Comparison of ENCODE assay signal across 29 cellular contexts in the genomic region with DNA sequence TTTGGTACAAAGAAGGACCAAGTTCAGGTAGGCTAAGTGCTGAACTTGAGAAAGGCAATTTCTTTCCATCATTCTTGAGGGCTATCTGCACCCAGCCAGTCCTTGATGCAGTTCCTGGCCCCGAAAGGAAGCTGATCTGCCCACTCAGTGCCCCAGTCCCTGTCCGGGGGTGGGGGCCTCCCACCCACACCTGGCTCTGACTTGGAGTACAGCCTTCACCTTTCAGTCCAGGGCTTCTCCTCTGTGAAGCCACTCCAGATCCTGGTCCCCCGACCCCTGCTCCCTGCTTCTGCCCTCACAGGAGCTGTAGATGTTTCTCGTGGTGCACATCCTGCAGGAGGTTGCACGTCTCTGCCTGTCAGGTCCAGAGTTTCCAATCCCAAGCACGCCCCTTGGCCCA.
DNase-seq lines count a peak whose midpoint lies in the region; ATAC-seq, FAIRE-seq and TF ChIP-seq lines count a peak whose summit lies in the region.
"Had no signal": no experiment of that assay in that cellular context is flagged by ENCODE, and none has a peak within 500 bp of the region (broad histone marks: within the 10 kb centered on the region; RNA-seq: fewer than 3 reads in every experiment).

No MANE protein-coding gene starts in this region.

- peaks cover 7 to 10% of the 10 kb centered on the region in 2 donors for H3K36me3 ChIP-seq in kidney (ENCODE audit: control insufficient read depth in 1 of 2, insufficient read depth in 2 of 2, low read length in 2 of 2)
- peaks cover 0 to 9% of the 10 kb centered on the region in 2 donors for H3K36me3 ChIP-seq in vagina
- peaks cover 0 to 36% (median 19%) of the 10 kb centered on the region in 4 donors for H3K36me3 ChIP-seq in upper lobe of left lung
- H3K36me3 ChIP-seq: uterus had no signal

- H3K36me3 Mint-ChIP-seq in activated T-cell treated with anti-CD3 and anti-CD28 coated beads, Interleukin-2, amount 50 U/mL, for 24 hours (ENCODE audit: low read depth) = peaks cover 57% of the 10 kb centered on the region
- peaks cover 25% of the 10 kb centered on the region for H3K36me3 Mint-ChIP-seq in activated T-helper 17 cell treated with anti-CD3 and anti-CD28 coated beads, Interleukin-2, amount 50 U/mL, for 72 hours (ENCODE audit: low read depth)
- H3K36me3 Mint-ChIP-seq: natural killer cell treated with Interleukin-12 subunit alpha and Interleukin-12 subunit beta and Interleukin-15 and Interleukin-18, amount 100 ng/mL, for 72 hours had no signal

- H3K27ac ChIP-seq in kidney (ENCODE audit: low read depth in 2 of 2, low read length in 2 of 2) = peak overlapping the region; percentile 84 to 89
- peak overlapping the region; percentile 85 for H3K27ac ChIP-seq in vagina
- peak overlapping the region in 2 of 4 donors; percentile 41 to 54 for H3K27ac ChIP-seq in upper lobe of left lung
- H3K27ac ChIP-seq: A549, GM23248, VCaP had no signal

- 87 to 92% methylated on average over 6 of the region's 6 CpGs for WGBS in upper lobe of left lung, 2 donors

- TF ChIP-seq POLR2A in vagina (IDR thresholded peaks at IDR 0.05) = no peak
- no peak for TF ChIP-seq POLR2A in upper lobe of left lung (IDR thresholded peaks at IDR 0.05)

- H3K27me3 Mint-ChIP-seq in activated T-cell treated with anti-CD3 and anti-CD28 coated beads, Interleukin-2, amount 50 U/mL, for 24 hours = no peaks in the 10 kb centered on the region
- H3K27me3 Mint-ChIP-seq in activated T-helper 17 cell treated with anti-CD3 and anti-CD28 coated beads, Interleukin-2, amount 50 U/mL, for 72 hours = no peaks in the 10 kb centered on the region
- H3K27me3 Mint-ChIP-seq: activated CD4-positive, alpha-beta T cell treated with anti-CD3 and anti-CD28 coated beads, Interleukin-2, amount 10 ng/mL, durations not matched to agents 7 days and 5 days; natural killer cell treated with Interleukin-12 subunit alpha and Interleukin-12 subunit beta and Interleukin-15 and Interleukin-18, amount 100 ng/mL, for 72 hours had no signal

- no peak overlapping the region for H3K4me3 ChIP-seq in kidney (ENCODE audit: low read length in 2 of 2)
- no peak overlapping the region for H3K4me3 ChIP-seq in vagina
- H3K4me3 ChIP-seq in upper lobe of left lung = no peak overlapping the region
- H3K4me3 ChIP-seq: A549, GM23248, uterus had no signal

- TF ChIP-seq CTCF in kidney (IDR thresholded peaks at IDR 0.05; ENCODE audit: borderline replicate concordance, extremely low read depth, insufficient read depth) (no peak), vagina (IDR thresholded peaks at IDR 0.05) (no peak), upper lobe of left lung (IDR thresholded peaks at IDR 0.05) (no peak)

- H3K27me3 ChIP-seq in vagina (no peaks in the 10 kb centered on the region), upper lobe of left lung (no peaks in the 10 kb centered on the region)
- H3K27me3 ChIP-seq: uterus had no signal

- FAIRE-seq in kidney (lab: Jason Lieb, UNC) = no peak
- FAIRE-seq: A549, RCC 7860 had no signal

- H3K4me1 Mint-ChIP-seq in activated T-cell treated with anti-CD3 and anti-CD28 coated beads, Interleukin-2, amount 50 U/mL, for 24 hours (ENCODE audit: low read depth) = peaks cover 36% of the 10 kb centered on the region
- peaks cover 3% of the 10 kb centered on the region for H3K4me1 Mint-ChIP-seq in activated T-helper 17 cell treated with anti-CD3 and anti-CD28 coated beads, Interleukin-2, amount 50 U/mL, for 72 hours

- peaks cover 32 to 37% of the 10 kb centered on the region in 2 donors for H3K4me1 ChIP-seq in kidney (ENCODE audit: control insufficient read depth in 1 of 2, insufficient read depth in 1 of 2, low read depth in 1 of 2, low read length in 2 of 2)
- peaks cover 39% of the 10 kb centered on the region for H3K4me1 ChIP-seq in vagina
- H3K4me1 ChIP-seq in upper lobe of left lung = peaks cover 15 to 34% (median 20%) of the 10 kb centered on the region in 4 donors

- intact Hi-C loops in kidney (cut with DNase I) (no loop called here), vagina (cut with DNase I) (no loop called here)

- no peak overlapping the region for H3K4me3 Mint-ChIP-seq in activated T-cell treated with anti-CD3 and anti-CD28 coated beads, Interleukin-2, amount 50 U/mL, for 24 hours
- H3K4me3 Mint-ChIP-seq in activated T-helper 17 cell treated with anti-CD3 and anti-CD28 coated beads, Interleukin-2, amount 50 U/mL, for 72 hours = no peak overlapping the region
- H3K4me3 Mint-ChIP-seq: activated CD4-positive, alpha-beta T cell treated with anti-CD3 and anti-CD28 coated beads, Interleukin-2, amount 10 ng/mL, durations not matched to agents 7 days and 5 days; natural killer cell treated with Interleukin-12 subunit alpha and Interleukin-12 subunit beta and Interleukin-15 and Interleukin-18, amount 100 ng/mL, for 72 hours had no signal

- no peak for DNase-seq in activated T-cell treated with anti-CD3 and anti-CD28 coated beads, Interleukin-2, amount 50 U/mL, for 24 hours
- no peak for DNase-seq in activated T-cell treated with anti-CD3 and anti-CD28 coated beads for 4 hours
- DNase-seq in kidney = no peak
- DNase-seq in vagina (ENCODE audit: extremely low spot score in 2 of 2) = no peak
- no peak for DNase-seq in upper lobe of left lung
- DNase-seq in NCI-H345 (lab: John Stamatoyannopoulos, UW) = no peak
- DNase-seq: activated CD4-positive, alpha-beta T cell treated with anti-CD3 and anti-CD28 coated beads, Interleukin-2, amount 10 ng/mL, durations not matched to agents 7 days and 5 days; activated naive CD4-positive, alpha-beta T cell treated with anti-CD3 and anti-CD28 coated beads, Interleukin-2, amount 50 U/mL, for 16 hours; amniotic stem cell; brain microvascular endothelial cell; DMS79 treated with DMSO at 0.1 percent for 48 hours; GF-D8; GM23248; hippocampal formation; left colon; mammary epithelial cell; NCI-H2029 treated with DMSO at 0.1 percent for 48 hours; NCI-H526; NK-92 treated with Interleukin-12 subunit alpha and Interleukin-12 subunit beta, amount 100 ng/mL, for 24 hours; SIG-M5; stimulated activated CD4-positive, alpha-beta T cell treated with anti-CD3 and anti-CD28 coated beads, Interleukin-4, amount 100 ng/mL, for 24 hours; T-helper 9 cell; uterus had no signal

- H3K9me3 Mint-ChIP-seq in activated T-cell treated with anti-CD3 and anti-CD28 coated beads, Interleukin-2, amount 50 U/mL, for 24 hours = no peaks in the 10 kb centered on the region
- no peaks in the 10 kb centered on the region for H3K9me3 Mint-ChIP-seq in activated T-helper 17 cell treated with anti-CD3 and anti-CD28 coated beads, Interleukin-2, amount 50 U/mL, for 72 hours
- H3K9me3 Mint-ChIP-seq: activated CD4-positive, alpha-beta T cell treated with anti-CD3 and anti-CD28 coated beads, Interleukin-2, amount 10 ng/mL, durations not matched to agents 7 days and 5 days; natural killer cell treated with Interleukin-12 subunit alpha and Interleukin-12 subunit beta and Interleukin-15 and Interleukin-18, amount 100 ng/mL, for 72 hours had no signal

- H3K9me3 ChIP-seq in kidney (ENCODE audit: control insufficient read depth in 1 of 2, low read length in 2 of 2) (no peaks in the 10 kb centered on the region), vagina (no peaks in the 10 kb centered on the region), upper lobe of left lung (no peaks in the 10 kb centered on the region)
- H3K9me3 ChIP-seq: A549, uterus had no signal

- H3K27ac Mint-ChIP-seq in activated T-cell treated with anti-CD3 and anti-CD28 coated beads, Interleukin-2, amount 50 U/mL, for 24 hours = peak overlapping the region; percentile 44
- H3K27ac Mint-ChIP-seq in activated T-helper 17 cell treated with anti-CD3 and anti-CD28 coated beads, Interleukin-2, amount 50 U/mL, for 72 hours = peak overlapping the region; percentile 73
- H3K27ac Mint-ChIP-seq: natural killer cell treated with Interleukin-12 subunit alpha and Interleukin-12 subunit beta and Interleukin-15 and Interleukin-18, amount 100 ng/mL, for 72 hours had no signal

- H3K9ac ChIP-seq in kidney (ENCODE audit: low read length in 2 of 2) = no peak overlapping the region
- H3K9ac ChIP-seq: GM23248 had no signal

- no peak for TF ChIP-seq EP300 in upper lobe of left lung (IDR thresholded peaks at IDR 0.05)

- no peak for ATAC-seq in activated T-helper 17 cell treated with anti-CD3 and anti-CD28 coated beads, Interleukin-2, amount 50 U/mL, for 72 hours (replicated peaks)
- no peak for ATAC-seq in GM18861 (IDR thresholded peaks at IDR 0.05; ENCODE audit: unreplicated experiment)
- ATAC-seq in upper lobe of left lung (ENCODE audit: low FRiP score in 2 of 2) = no peak
- ATAC-seq: A549; left colon; natural killer cell treated with Interleukin-12 subunit alpha and Interleukin-12 subunit beta and Interleukin-15 and Interleukin-18, amount 100 ng/mL, for 72 hours had no signal
